ENCODE assay signal across 1 cellular context in the genomic region with DNA sequence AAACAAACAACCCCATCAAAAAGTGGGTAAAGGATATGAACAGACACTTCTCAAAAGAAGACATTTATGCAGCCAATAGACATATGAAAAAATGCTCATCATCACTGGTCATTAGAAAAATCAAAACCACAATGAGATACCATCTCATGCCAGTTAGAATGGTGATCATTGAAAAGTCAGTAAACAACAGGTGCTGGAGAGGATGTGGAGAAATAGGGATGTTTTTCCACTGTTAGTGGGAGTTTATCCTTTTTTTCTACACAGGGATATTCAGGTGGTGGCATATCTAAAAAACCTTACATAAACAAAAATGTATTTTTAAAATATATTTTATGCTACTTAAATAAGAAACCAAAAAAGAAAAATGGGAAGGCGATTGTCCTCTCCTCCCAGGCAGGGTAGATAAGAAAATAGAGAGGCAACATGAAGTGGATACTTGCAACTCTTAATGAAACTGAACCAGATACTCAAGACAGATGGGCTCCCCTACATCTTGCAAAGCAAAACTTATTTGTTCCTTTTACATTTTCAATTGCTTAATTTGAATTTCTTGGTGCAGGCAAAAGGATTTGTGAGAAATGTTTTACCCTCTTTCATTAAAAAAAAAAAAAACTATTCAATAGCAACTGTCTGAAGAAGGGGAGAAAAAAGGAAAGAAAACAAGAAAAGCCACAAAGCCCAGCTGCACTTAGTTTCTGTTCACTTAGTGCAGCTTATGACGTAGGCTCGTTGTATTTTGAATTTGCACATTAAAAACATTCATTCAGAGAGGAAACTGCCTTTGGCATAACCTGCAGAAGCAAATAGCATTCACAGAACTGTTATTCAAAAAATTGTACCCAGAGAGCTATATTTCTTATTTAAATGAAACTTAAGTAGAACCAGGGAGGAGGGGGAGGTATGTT.
TF ChIP-seq lines count a peak whose summit lies in the region.

No MANE protein-coding gene starts in this region.

TF ChIP-seq in HCT116, 20 proteins besides CTCF, POLR2A, EP300 and RAD21 (continued from another document):
- TF ChIP-seq, protein P1, sequence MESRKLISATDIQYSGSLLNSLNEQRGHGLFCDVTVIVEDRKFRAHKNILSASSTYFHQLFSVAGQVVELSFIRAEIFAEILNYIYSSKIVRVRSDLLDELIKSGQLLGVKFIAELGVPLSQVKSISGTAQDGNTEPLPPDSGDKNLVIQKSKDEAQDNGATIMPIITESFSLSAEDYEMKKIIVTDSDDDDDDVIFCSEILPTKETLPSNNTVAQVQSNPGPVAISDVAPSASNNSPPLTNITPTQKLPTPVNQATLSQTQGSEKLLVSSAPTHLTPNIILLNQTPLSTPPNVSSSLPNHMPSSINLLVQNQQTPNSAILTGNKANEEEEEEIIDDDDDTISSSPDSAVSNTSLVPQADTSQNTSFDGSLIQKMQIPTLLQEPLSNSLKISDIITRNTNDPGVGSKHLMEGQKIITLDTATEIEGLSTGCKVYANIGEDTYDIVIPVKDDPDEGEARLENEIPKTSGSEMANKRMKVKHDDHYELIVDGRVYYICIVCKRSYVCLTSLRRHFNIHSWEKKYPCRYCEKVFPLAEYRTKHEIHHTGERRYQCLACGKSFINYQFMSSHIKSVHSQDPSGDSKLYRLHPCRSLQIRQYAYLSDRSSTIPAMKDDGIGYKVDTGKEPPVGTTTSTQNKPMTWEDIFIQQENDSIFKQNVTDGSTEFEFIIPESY (IDR thresholded peaks at IDR 0.05; ENCODE audit: extremely low read depth, insufficient replicate concordance, low read length), result no peak
- TF ChIP-seq FOSL1 (IDR thresholded peaks at IDR 0.05; ENCODE audit: low read depth), result no peak
- TF ChIP-seq, protein P2, sequence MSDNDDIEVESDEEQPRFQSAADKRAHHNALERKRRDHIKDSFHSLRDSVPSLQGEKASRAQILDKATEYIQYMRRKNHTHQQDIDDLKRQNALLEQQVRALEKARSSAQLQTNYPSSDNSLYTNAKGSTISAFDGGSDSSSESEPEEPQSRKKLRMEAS (IDR thresholded peaks at IDR 0.05), result no peak
- TF ChIP-seq POLR2AphosphoS5 (IDR thresholded peaks at IDR 0.05; ENCODE audit: low read depth, low read length), result no peak
- no peak for TF ChIP-seq CEBPB (IDR thresholded peaks at IDR 0.05; ENCODE audit: low read depth)
- no peak for TF ChIP-seq SP1 (IDR thresholded peaks at IDR 0.05; ENCODE audit: low read depth)
- no peak for TF ChIP-seq ZFX (IDR thresholded peaks at IDR 0.05)
- no peak for TF ChIP-seq EGR1 (IDR thresholded peaks at IDR 0.05; ENCODE audit: low read depth)
- TF ChIP-seq ELF1 (IDR thresholded peaks at IDR 0.05; ENCODE audit: borderline replicate concordance, low read depth), result no peak
TF ChIP-seq in HCT116: peak in this region for 0.
